In genomic region chr1:183471748-183472487, GRCh38 we compare ENCODE assay signal across 8 cellular contexts. TPM values are rescaled to one million over a fixed set of nuclear protein-coding genes. Genes with fewer than 3 reads are reported as not detected.
DNase-seq lines count a peak whose midpoint lies in the region; ATAC-seq and TF ChIP-seq lines count a peak whose summit lies in the region.

No MANE protein-coding gene starts in this region.

- peak overlapping the region; percentile 98 to 100 (median 99) for H3K27ac ChIP-seq in BLaER1 treated with 17β-estradiol and CSF1 and Interleukin-3, amounts not matched to agents 10 nM and 100 nM
- peak overlapping the region; percentile 97 to 99 for H3K27ac ChIP-seq in left lung

- H3K36me3 ChIP-seq in BLaER1 treated with 17β-estradiol and CSF1 and Interleukin-3, amounts not matched to agents 10 nM and 100 nM: peaks cover 0 to 29% (median 13%) of the 10 kb centered on the region in 11 experiments; a peak in 13 of 22 replicates
- no peaks in the 10 kb centered on the region for H3K36me3 ChIP-seq in left lung

- DNase-seq in NCI-H748 (lab: John Stamatoyannopoulos, UW; ENCODE audit: unreplicated experiment) (peak; percentile 98), left lung (peak; percentile 98)
- DNase-seq in activated CD4-positive, alpha-beta T cell treated with anti-CD3 and anti-CD28 coated beads, Interleukin-2, amount 50 U/mL, for 24 hours (ENCODE audit: low read depth in 1 of 2, low spot score in 1 of 2): peak; percentile 96 to 98
- peak; percentile 99 for DNase-seq in stimulated activated CD4-positive, alpha-beta T cell treated with anti-CD3 and anti-CD28 coated beads, Interleukin-2, amount 100 ng/mL, for 4 hours (ENCODE audit: low read depth)

- H3K27ac Mint-ChIP-seq in dendritic cell treated with granulocyte-macrophage colony-stimulating factor and Interleukin-4, amounts not matched to agents 40 ng/mL and 50 ng/mL, for 4 days: peak overlapping the region; percentile 97

- ATAC-seq in GM19372 (IDR thresholded peaks at IDR 0.05; ENCODE audit: low read depth, unreplicated experiment) (peak; percentile 42), HG03558 (IDR thresholded peaks at IDR 0.05; ENCODE audit: extremely low read depth, unreplicated experiment) (peak; percentile 25), left lung (peak; percentile 79)

- H3K27me3 Mint-ChIP-seq in dendritic cell treated with granulocyte-macrophage colony-stimulating factor and Interleukin-4, amounts not matched to agents 40 ng/mL and 50 ng/mL, for 4 days: no peaks in the 10 kb centered on the region

- no peaks in the 10 kb centered on the region for H3K9me3 ChIP-seq in BLaER1 treated with 17β-estradiol and CSF1 and Interleukin-3, amounts not matched to agents 10 nM and 100 nM (replicated peaks in 1 of 11)
- H3K9me3 ChIP-seq in left lung: no peaks in the 10 kb centered on the region

- H3K9me3 Mint-ChIP-seq in dendritic cell treated with granulocyte-macrophage colony-stimulating factor and Interleukin-4, amounts not matched to agents 40 ng/mL and 50 ng/mL, for 4 days: no peaks in the 10 kb centered on the region

- intact Hi-C loops in dendritic cell treated with granulocyte-macrophage colony-stimulating factor and Interleukin-4, amounts not matched to agents 40 ng/mL and 50 ng/mL, for 4 days (cut with micrococcal nuclease): loop anchor here (1.0 to 10.0 kb wide), 4 partner anchors 80 to 877 kb away; partner anchors contain the start of gene ARPC5
- intact Hi-C loops in left lung (cut with DNase I): loop anchor here in 1 of 2 donors (10.0 kb wide), 2 partner anchors 73 to 163 kb away; partner anchors contain the start of gene ARPC5

- H3K4me1 Mint-ChIP-seq in dendritic cell treated with granulocyte-macrophage colony-stimulating factor and Interleukin-4, amounts not matched to agents 40 ng/mL and 50 ng/mL, for 4 days (ENCODE audit: low read depth): peaks cover 33% of the 10 kb centered on the region

- TF ChIP-seq CTCF in left lung (IDR thresholded peaks at IDR 0.05): no peak

- H3K9ac ChIP-seq in BLaER1 treated with 17β-estradiol and CSF1 and Interleukin-3, amounts not matched to agents 10 nM and 100 nM: peak overlapping the region; percentile 95 to 99 (median 99)

- H3K27me3 ChIP-seq in BLaER1 treated with 17β-estradiol and CSF1 and Interleukin-3, amounts not matched to agents 10 nM and 100 nM: no peaks in the 10 kb centered on the region
- no peaks in the 10 kb centered on the region for H3K27me3 ChIP-seq in left lung

- H3K36me3 Mint-ChIP-seq in dendritic cell treated with granulocyte-macrophage colony-stimulating factor and Interleukin-4, amounts not matched to agents 40 ng/mL and 50 ng/mL, for 4 days (ENCODE audit: low read depth): no peaks in the 10 kb centered on the region

- peak overlapping the region; percentile 97 for H3K4me3 Mint-ChIP-seq in dendritic cell treated with granulocyte-macrophage colony-stimulating factor and Interleukin-4, amounts not matched to agents 40 ng/mL and 50 ng/mL, for 4 days

- peak overlapping the region; percentile 78 to 98 (median 91) for H3K4me2 ChIP-seq in BLaER1 treated with 17β-estradiol and CSF1 and Interleukin-3, amounts not matched to agents 10 nM and 100 nM

- peaks cover 10 to 39% (median 23%) of the 10 kb centered on the region in 11 experiments; a peak in 16 of 22 replicates for H4K20me1 ChIP-seq in BLaER1 treated with 17β-estradiol and CSF1 and Interleukin-3, amounts not matched to agents 10 nM and 100 nM

- peaks cover 40 to 53% (median 48%) of the 10 kb centered on the region in 10 experiments for H3K4me1 ChIP-seq in BLaER1 treated with 17β-estradiol and CSF1 and Interleukin-3, amounts not matched to agents 10 nM and 100 nM
- peaks cover 6 to 42% of the 10 kb centered on the region in 2 donors for H3K4me1 ChIP-seq in left lung

- H3K4me3 ChIP-seq in BLaER1 treated with 17β-estradiol and CSF1 and Interleukin-3, amounts not matched to agents 10 nM and 100 nM: peak overlapping the region; percentile 88 to 100 (median 98)
- peak overlapping the region; percentile 84 to 94 for H3K4me3 ChIP-seq in left lung

RNA-seq across cellular contexts. Expression of gene SMG7, which starts 0.4 kb away (rescaled TPM):
- total RNA-seq in left lung: 10 to 100 TPM; 49.6 to 65.5 TPM

RNA-seq across cellular contexts. Expression of gene NMNAT2, which starts 53.7 kb away (rescaled TPM):
- total RNA-seq in left lung: 1 to 10 TPM; 1.1 to 1.5 TPM

Comparison
In these comparisons a context has a peak if more than half of its experiments do, and no peak if none do; other contexts are left out.
1. Peak in every context shown above with its lines: DNase-seq, ATAC-seq, H3K4me3 ChIP-seq and H3K27ac ChIP-seq.
2. ATAC-seq: peak in every context shown above with its lines; median percentile 79 in left lung; 42 in GM19372; 25 in HG03558.